Comparison of ENCODE assay signal across 8 cellular contexts in the genomic region with DNA sequence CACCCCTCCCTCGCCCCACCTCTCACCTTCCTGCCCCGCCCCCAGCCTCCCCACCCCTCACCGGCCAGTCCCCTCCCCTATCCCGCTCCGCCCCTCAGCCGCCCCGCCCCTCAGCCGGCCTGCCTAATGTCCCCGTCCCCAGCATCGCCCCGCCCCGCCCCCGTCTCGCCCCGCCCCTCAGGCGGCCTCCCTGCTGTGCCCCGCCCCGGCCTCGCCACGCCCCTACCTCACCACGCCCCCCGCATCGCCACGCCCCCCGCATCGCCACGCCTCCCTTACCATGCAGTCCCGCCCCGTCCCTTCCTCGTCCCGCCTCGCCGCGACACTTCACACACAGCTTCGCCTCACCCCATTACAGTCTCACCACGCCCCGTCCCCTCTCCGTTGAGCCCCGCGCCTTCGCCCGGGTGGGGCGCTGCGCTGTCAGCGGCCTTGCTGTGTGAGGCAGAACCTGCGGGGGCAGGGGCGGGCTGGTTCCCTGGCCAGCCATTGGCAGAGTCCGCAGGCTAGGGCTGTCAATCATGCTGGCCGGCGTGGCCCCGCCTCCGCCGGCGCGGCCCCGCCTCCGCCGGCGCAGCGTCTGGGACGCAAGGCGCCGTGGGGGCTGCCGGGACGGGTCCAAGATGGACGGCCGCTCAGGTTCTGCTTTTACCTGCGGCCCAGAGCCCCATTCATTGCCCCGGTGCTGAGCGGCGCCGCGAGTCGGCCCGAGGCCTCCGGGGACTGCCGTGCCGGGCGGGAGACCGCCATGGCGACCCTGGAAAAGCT. TPM values are rescaled to one million over a fixed set of nuclear protein-coding genes. Genes with fewer than 3 reads are reported as not detected.
A peak's percentile ranks its signal among the peaks of the same experiment; 100 is the strongest.
DNase-seq lines count a peak whose midpoint lies in the region; ATAC-seq and TF ChIP-seq lines count a peak whose summit lies in the region.

TSS of gene HTT (plus strand) at position 604 of the 768 bp plus-strand sequence. CDS start at position 749, 145 bp downstream.
TSS of gene HTT-AS (minus strand) at position 461 of the 768 bp plus-strand sequence.

- TF ChIP-seq POLR2A in GM19099 (IDR thresholded peaks at IDR 0.05; ENCODE audit: extremely low read depth, insufficient read length, low read depth) = peak; percentile 82

- peak; percentile 98 for DNase-seq in Ammon's horn (ENCODE audit: low spot score)
- peak; percentile 87 for DNase-seq in NCI-H460 (ENCODE audit: extremely low read depth, low read depth)
- DNase-seq in activated CD4-positive, alpha-beta T cell treated with anti-CD3 and anti-CD28 coated beads for 1 hour = peak; percentile 95
- peak; percentile 98 for DNase-seq in cerebellum (ENCODE audit: low spot score)
- DNase-seq in kidney glomerular epithelial cell (lab: John Stamatoyannopoulos, UW) = peak; percentile 90
- peak; percentile 97 for DNase-seq in stimulated activated CD4-positive, alpha-beta T cell treated with anti-CD3 and anti-CD28 coated beads, Interleukin-15, amount 100 ng/mL, for 24 hours

- peak; percentile 49 for ATAC-seq in HG03378 (IDR thresholded peaks at IDR 0.05; ENCODE audit: unreplicated experiment)

RNA-seq across cellular contexts. Expression of gene HTT, which starts in this region (rescaled TPM):
- 14.6 and 17.6 TPM in 2 replicates for total RNA-seq in NCI-H460 (2014; rRNA removed; shearing (Covaris generic))
- 8.6 and 12.2 TPM in 2 replicates for polyA plus RNA-seq in NCI-H460 (2014; cell fraction: nucleus; rRNA removed)
- 83.8 TPM for total RNA-seq in cerebellum

RNA-seq across cellular contexts. Expression of gene HTT-AS, which starts in this region (rescaled TPM):
- total RNA-seq in NCI-H460 (2014; rRNA removed; shearing (Covaris generic)) = not detected in 2 replicates
- not detected in 2 replicates for polyA plus RNA-seq in NCI-H460 (2014; cell fraction: nucleus; rRNA removed)
- not detected for total RNA-seq in cerebellum

Comparison
In these comparisons a context has a peak if more than half of its experiments do, and no peak if none do; other contexts are left out.
1. Peak in every context shown above with its lines: DNase-seq and ATAC-seq.